ENCODE assay signal across 1 cellular context in the genomic region with DNA sequence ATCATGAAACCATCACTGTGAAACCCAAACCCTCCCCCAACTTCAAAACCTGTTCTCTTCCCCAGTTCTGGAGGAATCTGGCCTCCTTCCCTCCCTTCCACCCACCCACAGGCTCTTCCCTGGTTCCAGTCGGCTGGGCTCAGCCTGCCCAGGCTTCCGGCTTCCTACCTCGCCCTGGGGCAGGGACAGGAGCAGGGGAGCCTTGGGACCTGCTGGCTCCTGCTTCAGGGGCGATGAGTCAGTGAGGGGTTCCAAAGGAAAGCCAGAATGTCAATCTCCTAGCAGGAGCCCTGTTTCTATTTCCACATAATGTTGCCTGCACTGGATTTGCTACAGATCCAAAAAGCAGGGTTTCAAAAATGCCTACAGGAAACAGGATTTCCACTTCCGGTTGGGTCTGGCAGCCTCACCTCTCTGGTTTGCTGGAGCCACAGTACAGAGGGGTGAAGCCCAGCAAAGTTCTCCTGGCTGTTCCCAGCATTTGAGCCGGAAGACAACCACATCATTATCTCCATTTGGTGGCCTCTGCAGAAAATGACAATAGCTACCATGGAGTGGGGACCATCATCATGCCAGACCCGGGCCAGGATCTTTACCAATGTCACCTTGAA.
TF ChIP-seq lines count a peak whose summit lies in the region.

No MANE protein-coding gene starts in this region.

TF ChIP-seq in IMR-90, 13 proteins besides CTCF, POLR2A, EP300 and RAD21 (continued from another document):
- TF ChIP-seq, protein P1, sequence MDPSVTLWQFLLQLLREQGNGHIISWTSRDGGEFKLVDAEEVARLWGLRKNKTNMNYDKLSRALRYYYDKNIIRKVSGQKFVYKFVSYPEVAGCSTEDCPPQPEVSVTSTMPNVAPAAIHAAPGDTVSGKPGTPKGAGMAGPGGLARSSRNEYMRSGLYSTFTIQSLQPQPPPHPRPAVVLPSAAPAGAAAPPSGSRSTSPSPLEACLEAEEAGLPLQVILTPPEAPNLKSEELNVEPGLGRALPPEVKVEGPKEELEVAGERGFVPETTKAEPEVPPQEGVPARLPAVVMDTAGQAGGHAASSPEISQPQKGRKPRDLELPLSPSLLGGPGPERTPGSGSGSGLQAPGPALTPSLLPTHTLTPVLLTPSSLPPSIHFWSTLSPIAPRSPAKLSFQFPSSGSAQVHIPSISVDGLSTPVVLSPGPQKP (IDR thresholded peaks at IDR 0.05; ENCODE audit: borderline replicate concordance, low read depth, low read length) = no peak
- TF ChIP-seq BHLHE40 (IDR thresholded peaks at IDR 0.05; ENCODE audit: low read depth, low read length) = no peak
- TF ChIP-seq RFX5 (IDR thresholded peaks at IDR 0.05; ENCODE audit: low read depth, low read length) = no peak
